In genomic region chr5:178983728-178984127, GRCh38 we compare ENCODE assay signal across 30 cellular contexts. TPM values are rescaled to one million over a fixed set of nuclear protein-coding genes. Genes with fewer than 3 reads are reported as not detected.
"Had no signal": no experiment of that assay in that cellular context is flagged by ENCODE, and none has a peak within 500 bp of the region (broad histone marks: within the 10 kb centered on the region; RNA-seq: fewer than 3 reads in every experiment).

No MANE protein-coding gene starts in this region.

- ATAC-seq: naive thymus-derived CD4-positive, alpha-beta T cell; natural killer cell; pancreas; psoas muscle; right cardiac atrium; right lobe of liver; stimulated activated effector memory CD8-positive, alpha-beta T cell treated with anti-CD3 and anti-CD28 coated beads, Interleukin-12 subunit alpha, Interleukin-12 subunit beta, amount 100 ng/mL, for 72 hours; stimulated activated naive B cell treated with anti-CD40 and anti-IgM and Interleukin-4, amounts not matched to agents 10 μg/mL and 1 μg/mL and 100 μg/mL, for 72 hours had no signal

- H3K9me3 ChIP-seq: pancreas, thyroid gland had no signal

- H3K27ac ChIP-seq: neural progenitor cell, pancreas, psoas muscle, right lobe of liver, skin epidermis, stomach, thoracic aorta, thyroid gland, tibial nerve, upper lobe of left lung, vagina had no signal

- H3K9ac ChIP-seq: neural progenitor cell had no signal

- H2AFZ ChIP-seq: neural progenitor cell had no signal

- H3K36me3 ChIP-seq: neural progenitor cell, pancreas, right lobe of liver, thoracic aorta, thyroid gland, upper lobe of left lung, vagina had no signal

- H3K4me1 ChIP-seq: neural progenitor cell, pancreas, psoas muscle, right lobe of liver, stomach, thyroid gland, tibial nerve, upper lobe of left lung, vagina had no signal

- H3K27me3 ChIP-seq: neural progenitor cell, pancreas, right lobe of liver, stomach, thyroid gland, tibial nerve, upper lobe of left lung, vagina had no signal

- H3K4me2 ChIP-seq: neural progenitor cell, smooth muscle cell had no signal

- H3K4me3 ChIP-seq: neural progenitor cell, pancreas, psoas muscle, right lobe of liver, skin epidermis, smooth muscle cell, stomach, thoracic aorta, thyroid gland, tibial nerve, upper lobe of left lung, vagina had no signal

- DNase-seq: naive thymus-derived CD4-positive, alpha-beta T cell; natural killer cell; occipital lobe; pancreas; psoas muscle; right cardiac atrium; right lobe of liver; stimulated activated CD4-positive, alpha-beta T cell treated with anti-CD3 and anti-CD28 coated beads, Interleukin-15, amount 100 ng/mL, for 24 hours; stimulated activated CD4-positive, alpha-beta T cell treated with anti-CD3 and anti-CD28 coated beads, Interleukin-2, amount 100 ng/mL, for 24 hours; stimulated activated CD4-positive, alpha-beta T cell treated with anti-CD3 and anti-CD28 coated beads, Interleukin-2, amount 100 ng/mL, for 48 hours; stimulated activated CD4-positive, alpha-beta T cell treated with anti-CD3 and anti-CD28 coated beads, Interleukin-4, amount 100 ng/mL, for 24 hours; stimulated activated naive B cell treated with anti-CD40 and anti-IgM and Interleukin-4, amounts not matched to agents 10 μg/mL and 1 μg/mL and 100 μg/mL, for 72 hours; stimulated activated naive CD4-positive, alpha-beta T cell treated with Interleukin-2 at 50 U/mL for 16 hours; stomach; thyroid gland; trophoblast cell had no signal

RNA-seq across cellular contexts. Expression of gene GRM6, which starts 11.4 kb away (rescaled TPM):
- total RNA-seq: naive thymus-derived CD4-positive, alpha-beta T cell; natural killer cell; osteocyte; pancreas; progenitor cell of endocrine pancreas; psoas muscle; renal cortical epithelial cell; right cardiac atrium; smooth muscle cell; stomach; subcutaneous adipose tissue; thoracic aorta; thyroid gland; tibial nerve; upper lobe of left lung; ureter; vagina had no signal
- polyA plus RNA-seq: naive thymus-derived CD4-positive, alpha-beta T cell; neural cell; psoas muscle; smooth muscle cell; stomach had no signal

RNA-seq across cellular contexts. Expression of gene ZNF454, which starts 42.7 kb away (rescaled TPM):
- total RNA-seq: natural killer cell, smooth muscle cell had no signal
- polyA plus RNA-seq: naive thymus-derived CD4-positive, alpha-beta T cell had no signal
